Comparison of ENCODE assay signal across 18 cellular contexts in the genomic region with DNA sequence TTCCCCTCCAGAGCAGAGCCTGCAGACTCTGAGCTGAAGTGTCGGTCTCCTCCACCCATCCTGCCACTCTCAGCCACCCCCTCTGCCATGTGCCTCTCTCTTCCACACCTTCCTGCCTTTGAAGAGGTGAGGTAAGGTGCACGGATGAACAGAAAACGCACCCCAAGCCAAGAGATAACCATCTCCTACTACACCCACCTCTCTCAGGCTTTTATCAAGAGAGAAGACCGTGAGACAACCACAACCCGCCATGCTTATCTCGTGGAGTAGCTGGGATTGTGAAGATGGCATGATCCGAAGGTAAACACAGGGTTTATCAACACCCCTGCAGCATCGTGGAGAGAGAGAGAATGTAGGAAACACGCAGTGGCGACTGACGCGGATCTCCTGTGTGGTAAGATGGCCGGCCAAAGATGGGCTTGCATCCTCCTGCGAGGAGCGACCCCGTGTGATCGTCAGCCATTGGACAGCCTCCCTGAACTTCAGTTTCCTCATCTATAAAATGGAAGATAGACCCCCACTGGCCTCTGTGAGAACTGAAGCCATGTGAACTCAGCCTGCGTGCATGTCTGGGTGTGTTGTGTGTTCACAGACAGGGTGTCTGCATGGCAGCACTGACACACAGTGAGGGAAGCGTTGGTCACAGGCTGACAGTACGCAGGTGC.
A peak's percentile ranks its signal among the peaks of the same experiment; 100 is the strongest.
DNase-seq lines count a peak whose midpoint lies in the region; ATAC-seq lines count a peak whose summit lies in the region.
"Had no signal": no experiment of that assay in that cellular context is flagged by ENCODE, and none has a peak within 500 bp of the region (broad histone marks: within the 10 kb centered on the region; RNA-seq: fewer than 3 reads in every experiment).

No MANE protein-coding gene starts in this region.

- CTCF ChIA-PET in activated CD4-positive, alpha-beta T cell treated with anti-CD3 and anti-CD28 coated beads for 36 hours (lab: Charles Lee) = no interaction called here

- H3K9me3 Mint-ChIP-seq in activated CD4-positive, alpha-beta T cell treated with anti-CD3 and anti-CD28 coated beads for 36 hours (ENCODE audit: low read depth) = peaks cover 10% of the 10 kb centered on the region
- peaks cover 0 to 5% of the 10 kb centered on the region in 2 donors for H3K9me3 Mint-ChIP-seq in stimulated activated naive CD8-positive, alpha-beta T cell treated with anti-CD3 and anti-CD28 coated beads, Interleukin-15, amount 100 ng/mL, for 72 hours
- no peaks in the 10 kb centered on the region for H3K9me3 Mint-ChIP-seq in natural killer cell treated with Interleukin-12 subunit alpha and Interleukin-12 subunit beta and Interleukin-15 and Interleukin-18, amount 100 ng/mL, for 72 hours

- peak overlapping the region; percentile 44 for H3K27ac ChIP-seq in effector memory CD4-positive, alpha-beta T cell (ENCODE audit: insufficient read depth, low read length, poor library complexity, severe bottlenecking)
- H3K27ac ChIP-seq: cardiac muscle cell, left lung, right lobe of liver, RWPE1, testis had no signal

- peak; percentile 79 for ATAC-seq in activated CD4-positive, alpha-beta T cell treated with anti-CD3 and anti-CD28 coated beads for 36 hours
- ATAC-seq in stimulated activated naive CD8-positive, alpha-beta T cell treated with anti-CD3 and anti-CD28 coated beads, Interleukin-15, amount 100 ng/mL, for 72 hours = peak; percentile 97
- no peak for ATAC-seq in natural killer cell treated with Interleukin-12 subunit alpha and Interleukin-12 subunit beta and Interleukin-15 and Interleukin-18, amount 100 ng/mL, for 72 hours
- ATAC-seq in HG03159 (IDR thresholded peaks at IDR 0.05; ENCODE audit: unreplicated experiment) = no peak
- ATAC-seq: left lung, right lobe of liver had no signal

- H3K27me3 ChIP-seq in effector memory CD4-positive, alpha-beta T cell (replicated peaks; ENCODE audit: control insufficient read depth, insufficient read depth, low read length, poor library complexity, severe bottlenecking) = no peaks in the 10 kb centered on the region
- H3K27me3 ChIP-seq: cardiac muscle cell, left lung, right lobe of liver, testis had no signal

- H3K27me3 Mint-ChIP-seq in activated CD4-positive, alpha-beta T cell treated with anti-CD3 and anti-CD28 coated beads for 36 hours = no peaks in the 10 kb centered on the region
- H3K27me3 Mint-ChIP-seq in stimulated activated naive CD8-positive, alpha-beta T cell treated with anti-CD3 and anti-CD28 coated beads, Interleukin-15, amount 100 ng/mL, for 72 hours = no peaks in the 10 kb centered on the region
- H3K27me3 Mint-ChIP-seq in natural killer cell treated with Interleukin-12 subunit alpha and Interleukin-12 subunit beta and Interleukin-15 and Interleukin-18, amount 100 ng/mL, for 72 hours = peaks cover 0 to 8% of the 10 kb centered on the region in 2 donors

- POLR2A ChIA-PET in activated CD4-positive, alpha-beta T cell treated with anti-CD3 and anti-CD28 coated beads for 36 hours (lab: Charles Lee) = no interaction called here

- peak overlapping the region; percentile 10 for H3K4me3 Mint-ChIP-seq in activated CD4-positive, alpha-beta T cell treated with anti-CD3 and anti-CD28 coated beads for 36 hours
- H3K4me3 Mint-ChIP-seq in stimulated activated naive CD8-positive, alpha-beta T cell treated with anti-CD3 and anti-CD28 coated beads, Interleukin-15, amount 100 ng/mL, for 72 hours = peak overlapping the region; percentile 72 to 83
- no peak overlapping the region for H3K4me3 Mint-ChIP-seq in natural killer cell treated with Interleukin-12 subunit alpha and Interleukin-12 subunit beta and Interleukin-15 and Interleukin-18, amount 100 ng/mL, for 72 hours

- no peak overlapping the region for H3K4me3 ChIP-seq in effector memory CD4-positive, alpha-beta T cell (ENCODE audit: insufficient read depth, low read depth, low read length, poor library complexity, severe bottlenecking)
- H3K4me3 ChIP-seq: cardiac muscle cell, left lung, right lobe of liver, testis had no signal

- H3K4me1 ChIP-seq in effector memory CD4-positive, alpha-beta T cell (ENCODE audit: control insufficient read depth, insufficient read depth, low read length, poor library complexity, severe bottlenecking) = peaks cover 15% of the 10 kb centered on the region
- H3K4me1 ChIP-seq: left lung, right lobe of liver, testis had no signal

- no peaks in the 10 kb centered on the region for H3K36me3 ChIP-seq in effector memory CD4-positive, alpha-beta T cell (ENCODE audit: control insufficient read depth, insufficient read depth, low read length)
- H3K36me3 ChIP-seq: cardiac muscle cell had no signal

- peaks cover 24% of the 10 kb centered on the region for H3K4me1 Mint-ChIP-seq in activated CD4-positive, alpha-beta T cell treated with anti-CD3 and anti-CD28 coated beads for 36 hours
- H3K4me1 Mint-ChIP-seq in stimulated activated naive CD8-positive, alpha-beta T cell treated with anti-CD3 and anti-CD28 coated beads, Interleukin-15, amount 100 ng/mL, for 72 hours = peaks cover 15% of the 10 kb centered on the region
- H3K4me1 Mint-ChIP-seq in natural killer cell treated with Interleukin-12 subunit alpha and Interleukin-12 subunit beta and Interleukin-15 and Interleukin-18, amount 100 ng/mL, for 72 hours (ENCODE audit: low read depth in 2 of 2) = no peaks in the 10 kb centered on the region

- H3K36me3 Mint-ChIP-seq in activated CD4-positive, alpha-beta T cell treated with anti-CD3 and anti-CD28 coated beads for 36 hours (ENCODE audit: low read depth) = peaks cover 3% of the 10 kb centered on the region
- no peaks in the 10 kb centered on the region for H3K36me3 Mint-ChIP-seq in natural killer cell treated with Interleukin-12 subunit alpha and Interleukin-12 subunit beta and Interleukin-15 and Interleukin-18, amount 100 ng/mL, for 72 hours

- peak; percentile 51 for DNase-seq in activated CD4-positive, alpha-beta T cell treated with anti-CD3 and anti-CD28 coated beads for 36 hours
- no peak for DNase-seq in activated CD4-positive, alpha-beta T cell treated with anti-CD3 and anti-CD28 coated beads for 1 hour
- DNase-seq in activated T-helper 1 cell treated with Interleukin-2 at 50 U/mL for 16 hours (ENCODE audit: low read depth) (peak; percentile 29), hepatic stellate cell (ENCODE audit: low spot score) (no peak)
- peak; percentile 13 to 41 (median 22) for DNase-seq in effector memory CD4-positive, alpha-beta T cell
- DNase-seq in stimulated activated naive CD8-positive, alpha-beta T cell treated with anti-CD3 and anti-CD28 coated beads, Interleukin-15, amount 100 ng/mL, for 72 hours = peak; percentile 52 to 67
- no peak for DNase-seq in natural killer cell treated with Interleukin-12 subunit alpha and Interleukin-12 subunit beta and Interleukin-15 and Interleukin-18, amount 100 ng/mL, for 72 hours (ENCODE audit: low spot score)
- DNase-seq: 8988T, hypothalamus, KBM-7, left lung, NCI-H1694, NCI-H526 treated with DMSO at 0.1 percent for 48 hours, testis had no signal

- intact Hi-C loops in activated CD4-positive, alpha-beta T cell treated with anti-CD3 and anti-CD28 coated beads for 36 hours (cut with DNase I, micrococcal nuclease) = no loop called here

- peak overlapping the region; percentile 56 for H3K27ac Mint-ChIP-seq in activated CD4-positive, alpha-beta T cell treated with anti-CD3 and anti-CD28 coated beads for 36 hours
- peak overlapping the region; percentile 81 to 91 for H3K27ac Mint-ChIP-seq in stimulated activated naive CD8-positive, alpha-beta T cell treated with anti-CD3 and anti-CD28 coated beads, Interleukin-15, amount 100 ng/mL, for 72 hours
- H3K27ac Mint-ChIP-seq in natural killer cell treated with Interleukin-12 subunit alpha and Interleukin-12 subunit beta and Interleukin-15 and Interleukin-18, amount 100 ng/mL, for 72 hours = no peak overlapping the region

- no peaks in the 10 kb centered on the region for H3K9me3 ChIP-seq in effector memory CD4-positive, alpha-beta T cell (ENCODE audit: control insufficient read depth, low read length)
- H3K9me3 ChIP-seq: left lung, right lobe of liver, testis had no signal

Comparison
In these comparisons a context has a peak if more than half of its experiments do, and no peak if none do; other contexts are left out.
1. DNase-seq: peak in activated CD4-positive, alpha-beta T cell treated with anti-CD3 and anti-CD28 coated beads for 36 hours (single experiment), activated T-helper 1 cell treated with Interleukin-2 at 50 U/mL for 16 hours (single experiment), effector memory CD4-positive, alpha-beta T cell (3 of 3) and stimulated activated naive CD8-positive, alpha-beta T cell treated with anti-CD3 and anti-CD28 coated beads, Interleukin-15, amount 100 ng/mL, for 72 hours (2 of 2); none in activated CD4-positive, alpha-beta T cell treated with anti-CD3 and anti-CD28 coated beads for 1 hour (single experiment), natural killer cell treated with Interleukin-12 subunit alpha and Interleukin-12 subunit beta and Interleukin-15 and Interleukin-18, amount 100 ng/mL, for 72 hours (single experiment) and hepatic stellate cell (single experiment).
2. ATAC-seq: peak in activated CD4-positive, alpha-beta T cell treated with anti-CD3 and anti-CD28 coated beads for 36 hours (single experiment) and stimulated activated naive CD8-positive, alpha-beta T cell treated with anti-CD3 and anti-CD28 coated beads, Interleukin-15, amount 100 ng/mL, for 72 hours (single experiment); none in natural killer cell treated with Interleukin-12 subunit alpha and Interleukin-12 subunit beta and Interleukin-15 and Interleukin-18, amount 100 ng/mL, for 72 hours (0 of 2) and HG03159 (single experiment).
3. H3K27ac Mint-ChIP-seq: peak in activated CD4-positive, alpha-beta T cell treated with anti-CD3 and anti-CD28 coated beads for 36 hours (single experiment) and stimulated activated naive CD8-positive, alpha-beta T cell treated with anti-CD3 and anti-CD28 coated beads, Interleukin-15, amount 100 ng/mL, for 72 hours (2 of 2); none in natural killer cell treated with Interleukin-12 subunit alpha and Interleukin-12 subunit beta and Interleukin-15 and Interleukin-18, amount 100 ng/mL, for 72 hours (0 of 2).